25 cellular contexts compared by ENCODE assay signal in genomic region chr1:35737111-35737510, GRCh38.
"Had no signal": no experiment of that assay in that cellular context is flagged by ENCODE, and none has a peak within 500 bp of the region (broad histone marks: within the 10 kb centered on the region; RNA-seq: fewer than 3 reads in every experiment).

No MANE protein-coding gene starts in this region.

- DNase-seq: islet precursor cell; kidney glomerular epithelial cell; left cardiac atrium; left lung; lower lobe of right lung; mammary epithelial cell; mesenchymal stem cell; naive B cell; natural killer cell; ovary; right lobe of liver; stimulated activated CD4-positive, alpha-beta T cell treated with anti-CD3 and anti-CD28 coated beads, Interleukin-12 subunit alpha, Interleukin-12 subunit beta, amount 100 ng/mL, for 4 hours; stimulated activated CD4-positive, alpha-beta T cell treated with anti-CD3 and anti-CD28 coated beads, Interleukin-15, amount 100 ng/mL, for 24 hours; stimulated activated CD4-positive, alpha-beta T cell treated with anti-CD3 and anti-CD28 coated beads, Interleukin-2, amount 100 ng/mL, for 24 hours; stimulated activated CD4-positive, alpha-beta T cell treated with anti-CD3 and anti-CD28 coated beads, Interleukin-4, amount 100 ng/mL, for 1 hour; stimulated activated naive B cell treated with anti-CD40 and anti-IgM and Interleukin-4, amounts not matched to agents 10 μg/mL and 1 μg/mL and 100 μg/mL, for 72 hours; stimulated activated naive CD8-positive, alpha-beta T cell treated with anti-CD3 and anti-CD28 coated beads, Interleukin-15, Interleukin-2, amounts not matched to agents 100 U/mL and 50 U/mL, for 24 hours; stomach; testis; thyroid gland; transverse colon; upper lobe of left lung had no signal

- H3K9me3 Mint-ChIP-seq: naive B cell; natural killer cell; stimulated activated naive B cell treated with anti-CD40 and anti-IgM and Interleukin-4, amounts not matched to agents 10 μg/mL and 1 μg/mL and 100 μg/mL, for 72 hours had no signal

- H3K36me3 Mint-ChIP-seq: naive B cell, natural killer cell had no signal

- H3K4me3 ChIP-seq: left lung, lower lobe of right lung, ovary, right atrium auricular region, right lobe of liver, stomach, testis, thyroid gland, transverse colon, upper lobe of left lung, vagina had no signal

- H3K27me3 ChIP-seq: left lung, ovary, right atrium auricular region, right lobe of liver, stomach, testis, thyroid gland, transverse colon, upper lobe of left lung, vagina had no signal

- H3K36me3 ChIP-seq: lower lobe of right lung, ovary, right atrium auricular region, right lobe of liver, thyroid gland, transverse colon, upper lobe of left lung, vagina had no signal

- H3K27me3 Mint-ChIP-seq: naive B cell; progenitor cell of endocrine pancreas; stimulated activated naive B cell treated with anti-CD40 and anti-IgM and Interleukin-4, amounts not matched to agents 10 μg/mL and 1 μg/mL and 100 μg/mL, for 72 hours had no signal

- H3K9me3 ChIP-seq: left lung, lower lobe of right lung, ovary, right atrium auricular region, right lobe of liver, stomach, testis, thyroid gland, transverse colon, upper lobe of left lung, vagina had no signal

- ATAC-seq: left cardiac atrium; left lung; lower lobe of right lung; natural killer cell; right lobe of liver; stimulated activated naive B cell treated with anti-CD40 and anti-IgM and Interleukin-4, amounts not matched to agents 10 μg/mL and 1 μg/mL and 100 μg/mL, for 72 hours; stimulated activated naive CD8-positive, alpha-beta T cell treated with anti-CD3 and anti-CD28 coated beads, Interleukin-15, Interleukin-2, amounts not matched to agents 100 U/mL and 50 U/mL, for 24 hours had no signal

- H3K4me3 Mint-ChIP-seq: naive B cell; natural killer cell; stimulated activated naive B cell treated with anti-CD40 and anti-IgM and Interleukin-4, amounts not matched to agents 10 μg/mL and 1 μg/mL and 100 μg/mL, for 72 hours had no signal

- H3K27ac Mint-ChIP-seq: natural killer cell; progenitor cell of endocrine pancreas; stimulated activated naive B cell treated with anti-CD40 and anti-IgM and Interleukin-4, amounts not matched to agents 10 μg/mL and 1 μg/mL and 100 μg/mL, for 72 hours had no signal

- H3K4me1 Mint-ChIP-seq: natural killer cell had no signal

- H3K27ac ChIP-seq: left lung, lower lobe of right lung, ovary, right atrium auricular region, right lobe of liver, stomach, testis, thyroid gland, transverse colon, upper lobe of left lung, vagina had no signal
